ENCODE assay signal across 20 cellular contexts in the genomic region with DNA sequence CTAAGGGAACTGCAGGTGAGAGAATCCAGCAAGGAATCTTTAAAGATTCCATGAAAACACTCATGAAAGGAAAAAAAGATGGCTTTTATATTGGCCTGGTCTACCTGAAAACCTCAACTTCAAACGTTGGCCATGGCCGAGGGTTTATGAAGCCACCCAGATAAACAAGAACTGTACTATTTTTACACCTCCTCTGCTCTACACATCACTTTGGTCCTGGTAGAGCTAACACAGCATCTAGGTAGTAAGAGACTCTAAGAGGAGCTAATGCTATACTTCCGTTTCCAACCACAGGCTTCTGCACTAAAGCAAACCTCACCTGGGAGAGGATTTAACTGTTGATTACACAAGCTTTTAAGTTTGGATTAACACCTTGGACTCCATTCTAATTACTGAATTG.
DNase-seq lines count a peak whose midpoint lies in the region; ATAC-seq and TF ChIP-seq lines count a peak whose summit lies in the region.
"Had no signal": no experiment of that assay in that cellular context is flagged by ENCODE, and none has a peak within 500 bp of the region (broad histone marks: within the 10 kb centered on the region; RNA-seq: fewer than 3 reads in every experiment).

No MANE protein-coding gene starts in this region.

- intact Hi-C loops in left ventricle myocardium superior (cut with micrococcal nuclease) (no loop called here), Right ventricle myocardium inferior (cut with DNase I) (no loop called here), colonic mucosa (cut with DNase I) (no loop called here), esophagus muscularis mucosa (cut with DNase I) (no loop called here)

- H3K9me3 Mint-ChIP-seq in WTC11: no peaks in the 10 kb centered on the region

- TF ChIP-seq CTCF in WTC11 (IDR thresholded peaks at IDR 0.05) (no peak), colonic mucosa (IDR thresholded peaks at IDR 0.05) (no peak), esophagus muscularis mucosa (IDR thresholded peaks at IDR 0.05) (no peak)

- no peaks in the 10 kb centered on the region for H3K36me3 Mint-ChIP-seq in WTC11
- H3K36me3 Mint-ChIP-seq: CD14-positive monocyte; CD4-positive, alpha-beta memory T cell had no signal

- H3K4me3 ChIP-seq in Jurkat, Clone E6-1 (ENCODE audit: low read length): no peak overlapping the region
- no peak overlapping the region for H3K4me3 ChIP-seq in mesendoderm (ENCODE audit: low read length)
- no peak overlapping the region for H3K4me3 ChIP-seq in colonic mucosa
- no peak overlapping the region for H3K4me3 ChIP-seq in esophagus muscularis mucosa
- H3K4me3 ChIP-seq: A549; BLaER1 treated with 17β-estradiol and CSF1 and Interleukin-3, amounts not matched to agents 10 nM and 100 nM had no signal

- H3K4me1 Mint-ChIP-seq in WTC11: peaks cover 18% of the 10 kb centered on the region
- H3K4me1 Mint-ChIP-seq: CD14-positive monocyte; CD4-positive, alpha-beta memory T cell had no signal

- H3K79me2 ChIP-seq in mesendoderm (ENCODE audit: control insufficient read depth, insufficient read depth, low read length): no peaks in the 10 kb centered on the region

- no peaks in the 10 kb centered on the region for H3K4me1 ChIP-seq in mesendoderm (ENCODE audit: control insufficient read depth, low read depth, low read length)
- no peaks in the 10 kb centered on the region for H3K4me1 ChIP-seq in colonic mucosa
- peaks cover 0 to 37% (median 0%) of the 10 kb centered on the region in 4 donors for H3K4me1 ChIP-seq in esophagus muscularis mucosa
- H3K4me1 ChIP-seq: A549; BE2C; BLaER1 treated with 17β-estradiol and CSF1 and Interleukin-3, amounts not matched to agents 10 nM and 100 nM had no signal

- H3K4me2 ChIP-seq in mesendoderm (ENCODE audit: low read length): no peak overlapping the region
- H3K4me2 ChIP-seq: A549; BLaER1 treated with 17β-estradiol and CSF1 and Interleukin-3, amounts not matched to agents 10 nM and 100 nM had no signal

- H4K5ac ChIP-seq in mesendoderm (ENCODE audit: low read length): no peak overlapping the region

- TF ChIP-seq EP300 in esophagus muscularis mucosa (IDR thresholded peaks at IDR 0.05): no peak

- H3K9me3 ChIP-seq in colonic mucosa (no peaks in the 10 kb centered on the region), esophagus muscularis mucosa (no peaks in the 10 kb centered on the region)
- H3K9me3 ChIP-seq: A549; BE2C; BLaER1 treated with 17β-estradiol and CSF1 and Interleukin-3, amounts not matched to agents 10 nM and 100 nM had no signal

- H3K9ac ChIP-seq in mesendoderm (ENCODE audit: low read length) (no peak overlapping the region), colonic mucosa (ENCODE audit: low read depth in 2 of 2, low read length in 2 of 2) (no peak overlapping the region)
- H3K9ac ChIP-seq: BLaER1 treated with 17β-estradiol and CSF1 and Interleukin-3, amounts not matched to agents 10 nM and 100 nM had no signal

- no peaks in the 10 kb centered on the region for H3K79me1 ChIP-seq in mesendoderm (ENCODE audit: low read length)

- H3K27ac Mint-ChIP-seq in WTC11: no peak overlapping the region
- H3K27ac Mint-ChIP-seq: CD14-positive monocyte; CD4-positive, alpha-beta memory T cell had no signal

- H2BK5ac ChIP-seq in mesendoderm (ENCODE audit: low read length): no peak overlapping the region

- no peaks in the 10 kb centered on the region for H3K36me3 ChIP-seq in mesendoderm (ENCODE audit: control insufficient read depth, insufficient read depth, low read length)
- H3K36me3 ChIP-seq in colonic mucosa: no peaks in the 10 kb centered on the region
- no peaks in the 10 kb centered on the region for H3K36me3 ChIP-seq in esophagus muscularis mucosa
- H3K36me3 ChIP-seq: BE2C; BLaER1 treated with 17β-estradiol and CSF1 and Interleukin-3, amounts not matched to agents 10 nM and 100 nM had no signal

- no peak overlapping the region for H2BK15ac ChIP-seq in mesendoderm (replicated peaks; ENCODE audit: low read depth)

- H3K18ac ChIP-seq in mesendoderm (ENCODE audit: low read length): peak overlapping the region; percentile 1

- no peaks in the 10 kb centered on the region for H3K27me3 Mint-ChIP-seq in WTC11 (ENCODE audit: low read depth)
- H3K27me3 Mint-ChIP-seq: CD4-positive, alpha-beta memory T cell had no signal

- no peak overlapping the region for H3K56ac ChIP-seq in mesendoderm (ENCODE audit: low read length)

- no CpG with 5 or more reads among the region's 3 CpGs for WGBS in mesendoderm (ENCODE audit: extremely low coverage, insufficient coverage, low lambda C conversion rate)
- WGBS in esophagus muscularis mucosa: 71% methylated on average over 3 of the region's 3 CpGs

- H3K4ac ChIP-seq in mesendoderm (ENCODE audit: low read depth, low read length): no peak overlapping the region

- no peak overlapping the region for H4K8ac ChIP-seq in mesendoderm (ENCODE audit: low read depth, low read length)

- H2AK5ac ChIP-seq in mesendoderm (ENCODE audit: low read length): no peak overlapping the region

- TF ChIP-seq POLR2A in esophagus muscularis mucosa (IDR thresholded peaks at IDR 0.05; ENCODE audit: low read depth): no peak

- no peaks in the 10 kb centered on the region for H3K27me3 ChIP-seq in mesendoderm (ENCODE audit: insufficient read depth, low read length, poor library complexity)
- no peaks in the 10 kb centered on the region for H3K27me3 ChIP-seq in colonic mucosa
- no peaks in the 10 kb centered on the region for H3K27me3 ChIP-seq in esophagus muscularis mucosa
- H3K27me3 ChIP-seq: BE2C; BLaER1 treated with 17β-estradiol and CSF1 and Interleukin-3, amounts not matched to agents 10 nM and 100 nM had no signal

- DNase-seq in left ventricle myocardium superior (no peak), Right ventricle myocardium inferior (ENCODE audit: missing footprints) (no peak), WTC11 (ENCODE audit: low spot score) (no peak), mesendoderm (no peak), colonic mucosa (no peak), epidermal melanocyte (ENCODE audit: insufficient read length, low spot score) (no peak), esophagus muscularis mucosa (ENCODE audit: extremely low spot score) (no peak)
- DNase-seq in Jurkat, Clone E6-1 (ENCODE audit: low read depth, low spot score): peak; percentile 14
- DNase-seq: 8988T; AML-193; BE2C; CD4-positive, alpha-beta memory T cell; COR-L47; DMS153; DND-41; GOT3; HCEC 1CT had no signal

- ATAC-seq in left ventricle myocardium superior: peak; percentile 58
- no peak for ATAC-seq in Right ventricle myocardium inferior
- ATAC-seq in WTC11: peak; percentile 39; the same call in 1 of the 2 replicates
- ATAC-seq: A549 had no signal

- no peak overlapping the region for H3K27ac ChIP-seq in mesendoderm (ENCODE audit: low read depth, low read length)
- H3K27ac ChIP-seq in colonic mucosa: no peak overlapping the region
- no peak overlapping the region for H3K27ac ChIP-seq in esophagus muscularis mucosa (replicated peaks in 1 of 4)
- H3K27ac ChIP-seq: A549; BLaER1 treated with 17β-estradiol and CSF1 and Interleukin-3, amounts not matched to agents 10 nM and 100 nM had no signal

- H3K23ac ChIP-seq in mesendoderm (ENCODE audit: low read length): no peak overlapping the region

- CTCF ChIA-PET in WTC11 (lab: Charles Lee): no interaction called here

- no peak overlapping the region for H2BK120ac ChIP-seq in mesendoderm (ENCODE audit: low read depth, low read length)

- H3K4me3 Mint-ChIP-seq in WTC11: no peak overlapping the region
- H3K4me3 Mint-ChIP-seq: CD14-positive monocyte; CD4-positive, alpha-beta memory T cell had no signal

- POLR2A ChIA-PET in WTC11 (lab: Charles Lee): no interaction called here

TF ChIP-seq in WTC11, 78 proteins besides CTCF, POLR2A, EP300 and RAD21:
- TF ChIP-seq MXD4 (CRISPR knock-in tag; IDR thresholded peaks at IDR 0.05; ENCODE audit: borderline replicate concordance) (no peak), NR1H2 (CRISPR knock-in tag; IDR thresholded peaks at IDR 0.05) (no peak), ZNF416 (CRISPR knock-in tag; IDR thresholded peaks at IDR 0.05) (no peak), SMAD4 (CRISPR knock-in tag; IDR thresholded peaks at IDR 0.05) (no peak), RELA (CRISPR knock-in tag; IDR thresholded peaks at IDR 0.05; ENCODE audit: borderline replicate concordance) (no peak), ESRRA (CRISPR knock-in tag; IDR thresholded peaks at IDR 0.05; ENCODE audit: borderline replicate concordance) (no peak), ZNF263 (CRISPR knock-in tag; IDR thresholded peaks at IDR 0.05; ENCODE audit: low read depth) (no peak), ZNF671 (CRISPR knock-in tag; IDR thresholded peaks at IDR 0.05) (no peak), TCF7 (CRISPR knock-in tag; IDR thresholded peaks at IDR 0.05; ENCODE audit: low read depth) (no peak), GABPB1 (CRISPR knock-in tag; IDR thresholded peaks at IDR 0.05) (no peak), ZNF121 (CRISPR knock-in tag; IDR thresholded peaks at IDR 0.05) (no peak)
- TF ChIP-seq, protein P1, sequence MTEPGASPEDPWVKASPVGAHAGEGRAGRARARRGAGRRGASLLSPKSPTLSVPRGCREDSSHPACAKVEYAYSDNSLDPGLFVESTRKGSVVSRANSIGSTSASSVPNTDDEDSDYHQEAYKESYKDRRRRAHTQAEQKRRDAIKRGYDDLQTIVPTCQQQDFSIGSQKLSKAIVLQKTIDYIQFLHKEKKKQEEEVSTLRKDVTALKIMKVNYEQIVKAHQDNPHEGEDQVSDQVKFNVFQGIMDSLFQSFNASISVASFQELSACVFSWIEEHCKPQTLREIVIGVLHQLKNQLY (CRISPR knock-in tag; IDR thresholded peaks at IDR 0.05): no peak
- TF ChIP-seq, protein P2, sequence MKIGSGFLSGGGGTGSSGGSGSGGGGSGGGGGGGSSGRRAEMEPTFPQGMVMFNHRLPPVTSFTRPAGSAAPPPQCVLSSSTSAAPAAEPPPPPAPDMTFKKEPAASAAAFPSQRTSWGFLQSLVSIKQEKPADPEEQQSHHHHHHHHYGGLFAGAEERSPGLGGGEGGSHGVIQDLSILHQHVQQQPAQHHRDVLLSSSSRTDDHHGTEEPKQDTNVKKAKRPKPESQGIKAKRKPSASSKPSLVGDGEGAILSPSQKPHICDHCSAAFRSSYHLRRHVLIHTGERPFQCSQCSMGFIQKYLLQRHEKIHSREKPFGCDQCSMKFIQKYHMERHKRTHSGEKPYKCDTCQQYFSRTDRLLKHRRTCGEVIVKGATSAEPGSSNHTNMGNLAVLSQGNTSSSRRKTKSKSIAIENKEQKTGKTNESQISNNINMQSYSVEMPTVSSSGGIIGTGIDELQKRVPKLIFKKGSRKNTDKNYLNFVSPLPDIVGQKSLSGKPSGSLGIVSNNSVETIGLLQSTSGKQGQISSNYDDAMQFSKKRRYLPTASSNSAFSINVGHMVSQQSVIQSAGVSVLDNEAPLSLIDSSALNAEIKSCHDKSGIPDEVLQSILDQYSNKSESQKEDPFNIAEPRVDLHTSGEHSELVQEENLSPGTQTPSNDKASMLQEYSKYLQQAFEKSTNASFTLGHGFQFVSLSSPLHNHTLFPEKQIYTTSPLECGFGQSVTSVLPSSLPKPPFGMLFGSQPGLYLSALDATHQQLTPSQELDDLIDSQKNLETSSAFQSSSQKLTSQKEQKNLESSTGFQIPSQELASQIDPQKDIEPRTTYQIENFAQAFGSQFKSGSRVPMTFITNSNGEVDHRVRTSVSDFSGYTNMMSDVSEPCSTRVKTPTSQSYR (CRISPR knock-in tag; IDR thresholded peaks at IDR 0.05): no peak
